Comparison of ENCODE assay signal across 1 cellular context in genomic region chr12:92928962-92929915, GRCh38.
A peak's percentile ranks its signal among the peaks of the same experiment; 100 is the strongest.
TF ChIP-seq lines count a peak whose summit lies in the region.

Gene EEA1, minus strand, starts transcription at chr12:92929295. Its CDS starts 229 bp downstream, at chr12:92929066.

TF ChIP-seq in HEK293, 187 proteins besides CTCF, POLR2A, EP300 and RAD21 (continued from another document and continues in another):
- TF ChIP-seq ZNF280D (tag by site-specific recombination; IDR thresholded peaks at IDR 0.05) (no peak), ZFP41 (tag by site-specific recombination; IDR thresholded peaks at IDR 0.05; ENCODE audit: borderline replicate concordance) (no peak), ZNF223 (tag by site-specific recombination; IDR thresholded peaks at IDR 0.05) (no peak), HOXA7 (CRISPR knock-in tag; IDR thresholded peaks at IDR 0.05; ENCODE audit: borderline replicate concordance) (no peak), ZNF629 (tag by site-specific recombination; IDR thresholded peaks at IDR 0.05) (peak; percentile 73), KLF9 (tag by site-specific recombination; IDR thresholded peaks at IDR 0.05; ENCODE audit: low read depth) (peak; percentile 73), KLF7 (tag by site-specific recombination; IDR thresholded peaks at IDR 0.05; ENCODE audit: borderline replicate concordance) (peak; percentile 64), ZNF133 (tag by site-specific recombination; IDR thresholded peaks at IDR 0.05) (no peak), ZNF394 (tag by site-specific recombination; IDR thresholded peaks at IDR 0.05; ENCODE audit: borderline replicate concordance) (no peak), ZNF626 (tag by site-specific recombination; IDR thresholded peaks at IDR 0.05) (no peak), OSR2 (tag by site-specific recombination; IDR thresholded peaks at IDR 0.05) (no peak), ZNF837 (tag by site-specific recombination; IDR thresholded peaks at IDR 0.05) (no peak), ZNF76 (tag by site-specific recombination; IDR thresholded peaks at IDR 0.05; ENCODE audit: borderline replicate concordance, low read depth) (peak; percentile 51; the same call in 1 of the 2 replicates), ZNF664 (tag by site-specific recombination; IDR thresholded peaks at IDR 0.05) (no peak), SETDB1 (IDR thresholded peaks at IDR 0.05; ENCODE audit: insufficient read length, low read length) (peak; percentile 54), ZNF792 (tag by site-specific recombination; IDR thresholded peaks at IDR 0.05) (no peak), KLF8 (tag by site-specific recombination; IDR thresholded peaks at IDR 0.05) (peak; percentile 90), ZBTB17 (tag by site-specific recombination; IDR thresholded peaks at IDR 0.05) (peak; percentile 79), KLF16 (tag by site-specific recombination; IDR thresholded peaks at IDR 0.05) (peak; percentile 73), BCL11A (tag by site-specific recombination; IDR thresholded peaks at IDR 0.05; ENCODE audit: low read depth) (no peak), GLI2 (tag by site-specific recombination; IDR thresholded peaks at IDR 0.05; ENCODE audit: borderline replicate concordance, low read depth) (no peak), KLF10 (tag by site-specific recombination; IDR thresholded peaks at IDR 0.05) (peak; percentile 99), ZNF433 (tag by site-specific recombination; IDR thresholded peaks at IDR 0.05; ENCODE audit: low read depth) (no peak), SALL2 (tag by site-specific recombination; IDR thresholded peaks at IDR 0.05; ENCODE audit: borderline replicate concordance) (no peak), ZNF658 (tag by site-specific recombination; IDR thresholded peaks at IDR 0.05) (no peak), REPIN1 (tag by site-specific recombination; IDR thresholded peaks at IDR 0.05; ENCODE audit: low read depth) (0 out of 2 replicates have a peak, but pooled peaks have one; percentile 28), ZBTB7A (tag by site-specific recombination; IDR thresholded peaks at IDR 0.05; ENCODE audit: low read depth) (0 out of 2 replicates have a peak, but pooled peaks have one; percentile 49), ZNF132 (tag by site-specific recombination; IDR thresholded peaks at IDR 0.05; ENCODE audit: borderline replicate concordance) (no peak), ZNF2 (tag by site-specific recombination; IDR thresholded peaks at IDR 0.05) (peak; percentile 74; the same call in 1 of the 2 replicates), MZF1 (tag by site-specific recombination; IDR thresholded peaks at IDR 0.05; ENCODE audit: borderline replicate concordance) (no peak), ZNF23 (tag by site-specific recombination; IDR thresholded peaks at IDR 0.05; ENCODE audit: borderline replicate concordance) (no peak), ZBTB11 (tag by site-specific recombination; conservative IDR thresholded peaks at IDR 0.05; ENCODE audit: low read depth) (peak; percentile 70), SCRT1 (tag by site-specific recombination; IDR thresholded peaks at IDR 0.05; ENCODE audit: borderline replicate concordance) (no peak), ZBTB8A (tag by site-specific recombination; IDR thresholded peaks at IDR 0.05) (peak; percentile 98), ZNF404 (tag by site-specific recombination; IDR thresholded peaks at IDR 0.05) (no peak), ZNF214 (tag by site-specific recombination; IDR thresholded peaks at IDR 0.05; ENCODE audit: borderline replicate concordance) (no peak), ZNF24 (tag by site-specific recombination; IDR thresholded peaks at IDR 0.05) (0 out of 2 replicates have a peak, but pooled peaks have one; percentile 33), HOXC10 (CRISPR knock-in tag; IDR thresholded peaks at IDR 0.05) (no peak), BCL11B (tag by site-specific recombination; IDR thresholded peaks at IDR 0.05; ENCODE audit: low read depth) (no peak), ZNF341 (tag by site-specific recombination; IDR thresholded peaks at IDR 0.05; ENCODE audit: low read depth) (peak; percentile 25; the same call in 1 of the 2 replicates), SCRT2 (tag by site-specific recombination; IDR thresholded peaks at IDR 0.05) (no peak), ZBTB20 (tag by site-specific recombination; IDR thresholded peaks at IDR 0.05) (peak; percentile 50; the same call in 1 of the 2 replicates), ZNF174 (tag by site-specific recombination; IDR thresholded peaks at IDR 0.05) (no peak), EGR2 (tag by site-specific recombination; IDR thresholded peaks at IDR 0.05; ENCODE audit: low read depth) (peak; percentile 67)
- TF ChIP-seq, protein P1, sequence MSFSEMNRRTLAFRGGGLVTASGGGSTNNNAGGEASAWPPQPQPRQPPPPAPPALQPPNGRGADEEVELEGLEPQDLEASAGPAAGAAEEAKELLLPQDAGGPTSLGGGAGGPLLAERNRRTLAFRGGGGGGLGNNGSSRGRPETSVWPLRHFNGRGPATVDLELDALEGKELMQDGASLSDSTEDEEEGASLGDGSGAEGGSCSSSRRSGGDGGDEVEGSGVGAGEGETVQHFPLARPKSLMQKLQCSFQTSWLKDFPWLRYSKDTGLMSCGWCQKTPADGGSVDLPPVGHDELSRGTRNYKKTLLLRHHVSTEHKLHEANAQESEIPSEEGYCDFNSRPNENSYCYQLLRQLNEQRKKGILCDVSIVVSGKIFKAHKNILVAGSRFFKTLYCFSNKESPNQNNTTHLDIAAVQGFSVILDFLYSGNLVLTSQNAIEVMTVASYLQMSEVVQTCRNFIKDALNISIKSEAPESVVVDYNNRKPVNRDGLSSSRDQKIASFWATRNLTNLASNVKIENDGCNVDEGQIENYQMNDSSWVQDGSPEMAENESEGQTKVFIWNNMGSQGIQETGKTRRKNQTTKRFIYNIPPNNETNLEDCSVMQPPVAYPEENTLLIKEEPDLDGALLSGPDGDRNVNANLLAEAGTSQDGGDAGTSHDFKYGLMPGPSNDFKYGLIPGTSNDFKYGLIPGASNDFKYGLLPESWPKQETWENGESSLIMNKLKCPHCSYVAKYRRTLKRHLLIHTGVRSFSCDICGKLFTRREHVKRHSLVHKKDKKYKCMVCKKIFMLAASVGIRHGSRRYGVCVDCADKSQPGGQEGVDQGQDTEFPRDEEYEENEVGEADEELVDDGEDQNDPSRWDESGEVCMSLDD (tag by site-specific recombination; IDR thresholded peaks at IDR 0.05), result peak; percentile 61; the same call in 1 of the 2 replicates
- TF ChIP-seq, protein P2, sequence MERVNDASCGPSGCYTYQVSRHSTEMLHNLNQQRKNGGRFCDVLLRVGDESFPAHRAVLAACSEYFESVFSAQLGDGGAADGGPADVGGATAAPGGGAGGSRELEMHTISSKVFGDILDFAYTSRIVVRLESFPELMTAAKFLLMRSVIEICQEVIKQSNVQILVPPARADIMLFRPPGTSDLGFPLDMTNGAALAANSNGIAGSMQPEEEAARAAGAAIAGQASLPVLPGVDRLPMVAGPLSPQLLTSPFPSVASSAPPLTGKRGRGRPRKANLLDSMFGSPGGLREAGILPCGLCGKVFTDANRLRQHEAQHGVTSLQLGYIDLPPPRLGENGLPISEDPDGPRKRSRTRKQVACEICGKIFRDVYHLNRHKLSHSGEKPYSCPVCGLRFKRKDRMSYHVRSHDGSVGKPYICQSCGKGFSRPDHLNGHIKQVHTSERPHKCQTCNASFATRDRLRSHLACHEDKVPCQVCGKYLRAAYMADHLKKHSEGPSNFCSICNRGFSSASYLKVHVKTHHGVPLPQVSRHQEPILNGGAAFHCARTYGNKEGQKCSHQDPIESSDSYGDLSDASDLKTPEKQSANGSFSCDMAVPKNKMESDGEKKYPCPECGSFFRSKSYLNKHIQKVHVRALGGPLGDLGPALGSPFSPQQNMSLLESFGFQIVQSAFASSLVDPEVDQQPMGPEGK (tag by site-specific recombination; IDR thresholded peaks at IDR 0.05), result peak; percentile 95
- TF ChIP-seq, protein P3, sequence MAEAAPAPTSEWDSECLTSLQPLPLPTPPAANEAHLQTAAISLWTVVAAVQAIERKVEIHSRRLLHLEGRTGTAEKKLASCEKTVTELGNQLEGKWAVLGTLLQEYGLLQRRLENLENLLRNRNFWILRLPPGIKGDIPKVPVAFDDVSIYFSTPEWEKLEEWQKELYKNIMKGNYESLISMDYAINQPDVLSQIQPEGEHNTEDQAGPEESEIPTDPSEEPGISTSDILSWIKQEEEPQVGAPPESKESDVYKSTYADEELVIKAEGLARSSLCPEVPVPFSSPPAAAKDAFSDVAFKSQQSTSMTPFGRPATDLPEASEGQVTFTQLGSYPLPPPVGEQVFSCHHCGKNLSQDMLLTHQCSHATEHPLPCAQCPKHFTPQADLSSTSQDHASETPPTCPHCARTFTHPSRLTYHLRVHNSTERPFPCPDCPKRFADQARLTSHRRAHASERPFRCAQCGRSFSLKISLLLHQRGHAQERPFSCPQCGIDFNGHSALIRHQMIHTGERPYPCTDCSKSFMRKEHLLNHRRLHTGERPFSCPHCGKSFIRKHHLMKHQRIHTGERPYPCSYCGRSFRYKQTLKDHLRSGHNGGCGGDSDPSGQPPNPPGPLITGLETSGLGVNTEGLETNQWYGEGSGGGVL (tag by site-specific recombination; IDR thresholded peaks at IDR 0.05), result no peak
- TF ChIP-seq, protein P4, sequence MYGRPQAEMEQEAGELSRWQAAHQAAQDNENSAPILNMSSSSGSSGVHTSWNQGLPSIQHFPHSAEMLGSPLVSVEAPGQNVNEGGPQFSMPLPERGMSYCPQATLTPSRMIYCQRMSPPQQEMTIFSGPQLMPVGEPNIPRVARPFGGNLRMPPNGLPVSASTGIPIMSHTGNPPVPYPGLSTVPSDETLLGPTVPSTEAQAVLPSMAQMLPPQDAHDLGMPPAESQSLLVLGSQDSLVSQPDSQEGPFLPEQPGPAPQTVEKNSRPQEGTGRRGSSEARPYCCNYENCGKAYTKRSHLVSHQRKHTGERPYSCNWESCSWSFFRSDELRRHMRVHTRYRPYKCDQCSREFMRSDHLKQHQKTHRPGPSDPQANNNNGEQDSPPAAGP (tag by site-specific recombination; IDR thresholded peaks at IDR 0.05), result peak; percentile 76
- TF ChIP-seq, protein P5, sequence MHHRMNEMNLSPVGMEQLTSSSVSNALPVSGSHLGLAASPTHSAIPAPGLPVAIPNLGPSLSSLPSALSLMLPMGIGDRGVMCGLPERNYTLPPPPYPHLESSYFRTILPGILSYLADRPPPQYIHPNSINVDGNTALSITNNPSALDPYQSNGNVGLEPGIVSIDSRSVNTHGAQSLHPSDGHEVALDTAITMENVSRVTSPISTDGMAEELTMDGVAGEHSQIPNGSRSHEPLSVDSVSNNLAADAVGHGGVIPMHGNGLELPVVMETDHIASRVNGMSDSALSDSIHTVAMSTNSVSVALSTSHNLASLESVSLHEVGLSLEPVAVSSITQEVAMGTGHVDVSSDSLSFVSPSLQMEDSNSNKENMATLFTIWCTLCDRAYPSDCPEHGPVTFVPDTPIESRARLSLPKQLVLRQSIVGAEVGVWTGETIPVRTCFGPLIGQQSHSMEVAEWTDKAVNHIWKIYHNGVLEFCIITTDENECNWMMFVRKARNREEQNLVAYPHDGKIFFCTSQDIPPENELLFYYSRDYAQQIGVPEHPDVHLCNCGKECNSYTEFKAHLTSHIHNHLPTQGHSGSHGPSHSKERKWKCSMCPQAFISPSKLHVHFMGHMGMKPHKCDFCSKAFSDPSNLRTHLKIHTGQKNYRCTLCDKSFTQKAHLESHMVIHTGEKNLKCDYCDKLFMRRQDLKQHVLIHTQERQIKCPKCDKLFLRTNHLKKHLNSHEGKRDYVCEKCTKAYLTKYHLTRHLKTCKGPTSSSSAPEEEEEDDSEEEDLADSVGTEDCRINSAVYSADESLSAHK (tag by site-specific recombination; IDR thresholded peaks at IDR 0.05), result peak; percentile 58; the same call in 1 of the 2 replicates
- TF ChIP-seq, protein P6, sequence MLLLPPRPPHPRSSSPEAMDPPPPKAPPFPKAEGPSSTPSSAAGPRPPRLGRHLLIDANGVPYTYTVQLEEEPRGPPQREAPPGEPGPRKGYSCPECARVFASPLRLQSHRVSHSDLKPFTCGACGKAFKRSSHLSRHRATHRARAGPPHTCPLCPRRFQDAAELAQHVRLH (tag by site-specific recombination; IDR thresholded peaks at IDR 0.05), result peak; percentile 58; the same call in 1 of the 2 replicates
